ENCODE assay signal across 17 cellular contexts in genomic region chr10:27514243-27514642, GRCh38. TPM values are rescaled to one million over a fixed set of nuclear protein-coding genes. Genes with fewer than 3 reads are reported as not detected.
DNase-seq lines count a peak whose midpoint lies in the region; ATAC-seq and TF ChIP-seq lines count a peak whose summit lies in the region.
"Had no signal": no experiment of that assay in that cellular context is flagged by ENCODE, and none has a peak within 500 bp of the region (broad histone marks: within the 10 kb centered on the region; RNA-seq: fewer than 3 reads in every experiment).

No MANE protein-coding gene starts in this region.

- H3K4me1 Mint-ChIP-seq in CD4-positive, CD25-positive, alpha-beta regulatory T cell: peaks cover 52 to 84% (median 62%) of the 10 kb centered on the region in 4 donors
- peaks cover 11% of the 10 kb centered on the region for H3K4me1 Mint-ChIP-seq in Caco-2 (ENCODE audit: low read depth, unreplicated experiment)
- H3K4me1 Mint-ChIP-seq in activated T-helper 17 cell treated with anti-CD3 and anti-CD28 coated beads, Interleukin-2, amount 50 U/mL, for 72 hours: peaks cover 41% of the 10 kb centered on the region
- H3K4me1 Mint-ChIP-seq in naive thymus-derived CD4-positive, alpha-beta T cell: peaks cover 49 to 95% (median 88%) of the 10 kb centered on the region in 7 donors

- no peak for TF ChIP-seq CTCF in Caco-2 (IDR thresholded peaks at IDR 0.05; ENCODE audit: insufficient read depth in 1 of 2, low read depth in 1 of 2, low read length in 1 of 2, severe bottlenecking in 1 of 2, unreplicated experiment in 1 of 2)

- no peak overlapping the region for H3K27ac ChIP-seq in CD4-positive, CD25-positive, alpha-beta regulatory T cell (ENCODE audit: insufficient read depth, low read length, poor library complexity, severe bottlenecking)
- peak overlapping the region; percentile 17 for H3K27ac ChIP-seq in naive thymus-derived CD4-positive, alpha-beta T cell (ENCODE audit: low read depth, low read length)
- H3K27ac ChIP-seq: ovary, thoracic aorta had no signal

- H3K9me3 Mint-ChIP-seq in CD4-positive, CD25-positive, alpha-beta regulatory T cell: no peaks in the 10 kb centered on the region
- H3K9me3 Mint-ChIP-seq in Caco-2 (ENCODE audit: unreplicated experiment): no peaks in the 10 kb centered on the region
- H3K9me3 Mint-ChIP-seq in activated T-helper 17 cell treated with anti-CD3 and anti-CD28 coated beads, Interleukin-2, amount 50 U/mL, for 72 hours: no peaks in the 10 kb centered on the region
- no peaks in the 10 kb centered on the region for H3K9me3 Mint-ChIP-seq in naive thymus-derived CD4-positive, alpha-beta T cell

- no peaks in the 10 kb centered on the region for H3K27me3 Mint-ChIP-seq in CD4-positive, CD25-positive, alpha-beta regulatory T cell
- no peaks in the 10 kb centered on the region for H3K27me3 Mint-ChIP-seq in Caco-2 (ENCODE audit: insufficient read depth, unreplicated experiment)
- H3K27me3 Mint-ChIP-seq in activated T-helper 17 cell treated with anti-CD3 and anti-CD28 coated beads, Interleukin-2, amount 50 U/mL, for 72 hours: no peaks in the 10 kb centered on the region
- no peaks in the 10 kb centered on the region for H3K27me3 Mint-ChIP-seq in naive thymus-derived CD4-positive, alpha-beta T cell

- intact Hi-C loops in Caco-2 (cut with micrococcal nuclease; ENCODE audit: unreplicated experiment): no loop called here
- intact Hi-C loops in naive thymus-derived CD4-positive, alpha-beta T cell (cut with micrococcal nuclease): loop anchor here in 1 of 2 donors (2.0 kb wide), 1 partner anchor 15 kb away; no protein-coding TSS in a partner anchor

- DNase-seq in CD4-positive, CD25-positive, alpha-beta regulatory T cell: no peak
- no peak for DNase-seq in Caco-2
- DNase-seq in naive thymus-derived CD4-positive, alpha-beta T cell: no peak
- DNase-seq in SKM-1 treated with dmso at 0.1 percent for 144 hours (lab: John Stamatoyannopoulos, UW; ENCODE audit: unreplicated experiment): no peak
- DNase-seq in NCI-H446 (lab: John Stamatoyannopoulos, UW): no peak
- DNase-seq: activated CD8-positive, alpha-beta memory T cell treated with anti-CD3 and anti-CD28 coated beads for 24 hours; effector memory CD4-positive, alpha-beta T cell; hypothalamus; NCI-H2081; NCI-H526; ovary; stimulated activated CD4-positive, alpha-beta T cell treated with anti-CD3 and anti-CD28 coated beads, Interleukin-4, amount 100 ng/mL, for 4 hours had no signal

- H3K4me1 ChIP-seq in CD4-positive, CD25-positive, alpha-beta regulatory T cell (ENCODE audit: control insufficient read depth, insufficient read depth, low read length, poor library complexity, severe bottlenecking): peaks cover 23% of the 10 kb centered on the region
- no peaks in the 10 kb centered on the region for H3K4me1 ChIP-seq in Caco-2
- H3K4me1 ChIP-seq in naive thymus-derived CD4-positive, alpha-beta T cell (ENCODE audit: control insufficient read depth in 2 of 2, insufficient read depth in 2 of 2, low read length in 2 of 2): peaks cover 0 to 10% of the 10 kb centered on the region in 2 donors

- H3K36me3 ChIP-seq in CD4-positive, CD25-positive, alpha-beta regulatory T cell (ENCODE audit: control insufficient read depth, insufficient read depth, low read length): peaks cover 36% of the 10 kb centered on the region
- peaks cover 2% of the 10 kb centered on the region; the same call in 1 of the 2 replicates for H3K36me3 ChIP-seq in Caco-2 (ENCODE audit: control insufficient read depth, insufficient read depth, low read length)
- H3K36me3 ChIP-seq in naive thymus-derived CD4-positive, alpha-beta T cell (ENCODE audit: control insufficient read depth in 2 of 3, insufficient read depth in 3 of 3, low read length in 3 of 3): peaks cover 0 to 4% (median 4%) of the 10 kb centered on the region in 3 experiments
- H3K36me3 ChIP-seq: ovary had no signal

- BruUV-seq in Caco-2 (replicated peaks; lab: Mats Ljungman, UMichigan): TSS peak; percentile 2

- H3K27ac Mint-ChIP-seq in CD4-positive, CD25-positive, alpha-beta regulatory T cell: peak overlapping the region in 1 of 3 donors; percentile 13
- H3K27ac Mint-ChIP-seq in Caco-2 (ENCODE audit: unreplicated experiment): no peak overlapping the region
- H3K27ac Mint-ChIP-seq in activated T-helper 17 cell treated with anti-CD3 and anti-CD28 coated beads, Interleukin-2, amount 50 U/mL, for 72 hours: peak overlapping the region; percentile 16
- peak overlapping the region in 8 of 9 donors; percentile 32 to 93 (median 79) for H3K27ac Mint-ChIP-seq in naive thymus-derived CD4-positive, alpha-beta T cell

- peaks cover 32% of the 10 kb centered on the region for H3K36me3 Mint-ChIP-seq in CD4-positive, CD25-positive, alpha-beta regulatory T cell
- H3K36me3 Mint-ChIP-seq in Caco-2 (ENCODE audit: insufficient read depth, unreplicated experiment): peaks cover 64% of the 10 kb centered on the region
- H3K36me3 Mint-ChIP-seq in activated T-helper 17 cell treated with anti-CD3 and anti-CD28 coated beads, Interleukin-2, amount 50 U/mL, for 72 hours (ENCODE audit: low read depth): peaks cover 85% of the 10 kb centered on the region
- H3K36me3 Mint-ChIP-seq in naive thymus-derived CD4-positive, alpha-beta T cell: peaks cover 5 to 60% (median 51%) of the 10 kb centered on the region in 5 donors

- H3K9me3 ChIP-seq in CD4-positive, CD25-positive, alpha-beta regulatory T cell (ENCODE audit: control insufficient read depth in 2 of 2, low read length in 2 of 2): no peaks in the 10 kb centered on the region
- no peaks in the 10 kb centered on the region for H3K9me3 ChIP-seq in Caco-2
- no peaks in the 10 kb centered on the region for H3K9me3 ChIP-seq in naive thymus-derived CD4-positive, alpha-beta T cell (ENCODE audit: control insufficient read depth in 2 of 3, low read length in 3 of 3)
- H3K9me3 ChIP-seq: ovary, thoracic aorta had no signal

- ATAC-seq in CD4-positive, CD25-positive, alpha-beta regulatory T cell (ENCODE audit: low read depth in 2 of 2): no peak
- no peak for ATAC-seq in activated T-helper 17 cell treated with anti-CD3 and anti-CD28 coated beads, Interleukin-2, amount 50 U/mL, for 72 hours (replicated peaks)
- no peak for ATAC-seq in naive thymus-derived CD4-positive, alpha-beta T cell
- no peak for ATAC-seq in GM21447 (IDR thresholded peaks at IDR 0.05; ENCODE audit: unreplicated experiment)
- ATAC-seq: HCT116, SK-N-SH treated with all-trans-retinoic acid at 6 μM for 48 hours had no signal

- peak overlapping the region in 3 of 4 donors; percentile 7 to 21 (median 13) for H3K4me3 Mint-ChIP-seq in CD4-positive, CD25-positive, alpha-beta regulatory T cell
- no peak overlapping the region for H3K4me3 Mint-ChIP-seq in Caco-2 (ENCODE audit: unreplicated experiment)
- H3K4me3 Mint-ChIP-seq in activated T-helper 17 cell treated with anti-CD3 and anti-CD28 coated beads, Interleukin-2, amount 50 U/mL, for 72 hours: peak overlapping the region; percentile 33
- peak overlapping the region; percentile 15 to 87 (median 44) for H3K4me3 Mint-ChIP-seq in naive thymus-derived CD4-positive, alpha-beta T cell

- CTCF ChIA-PET in Caco-2 (lab: Charles Lee): no interaction called here
- CTCF ChIA-PET in naive thymus-derived CD4-positive, alpha-beta T cell (lab: Charles Lee): no interaction called here

- POLR2A ChIA-PET in Caco-2 (lab: Charles Lee): no interaction called here
- POLR2A ChIA-PET in naive thymus-derived CD4-positive, alpha-beta T cell (lab: Charles Lee): interaction anchor here (2.0 kb wide), 1 partner anchor 10 kb away, joined by 12 read pairs; the partner anchor contains the start of gene RAB18

- H3K27me3 ChIP-seq in CD4-positive, CD25-positive, alpha-beta regulatory T cell (ENCODE audit: control insufficient read depth, insufficient read depth, low read length): no peaks in the 10 kb centered on the region
- H3K27me3 ChIP-seq in Caco-2 (replicated peaks; ENCODE audit: control insufficient read depth, insufficient read depth, low read length): no peaks in the 10 kb centered on the region
- no peaks in the 10 kb centered on the region for H3K27me3 ChIP-seq in naive thymus-derived CD4-positive, alpha-beta T cell (ENCODE audit: control insufficient read depth in 2 of 2, insufficient read depth in 2 of 2, low read length in 2 of 2)
- H3K27me3 ChIP-seq: ovary had no signal

- no peak overlapping the region for H3K4me3 ChIP-seq in CD4-positive, CD25-positive, alpha-beta regulatory T cell (ENCODE audit: low read depth, low read length)
- H3K4me3 ChIP-seq in Caco-2 (ENCODE audit: low read depth, low read length): no peak overlapping the region
- no peak overlapping the region for H3K4me3 ChIP-seq in naive thymus-derived CD4-positive, alpha-beta T cell (ENCODE audit: low read length)
- H3K4me3 ChIP-seq: ovary, thoracic aorta had no signal

RNA-seq across cellular contexts. Expression of gene RAB18, which starts 10.1 kb away (rescaled TPM):
- 94.0 TPM for total RNA-seq in CD4-positive, CD25-positive, alpha-beta regulatory T cell
- 100 to 1,000 TPM in 1 of 4 donors, 10 to 100 TPM in 3; 73.4 to 110 (median 82.4) TPM for polyA plus RNA-seq in CD4-positive, CD25-positive, alpha-beta regulatory T cell
- total RNA-seq in Caco-2 (2022): 154 and 164 TPM in 2 replicates
- 10 to 100 TPM; 56.6 to 78.1 TPM for total RNA-seq in activated T-helper 17 cell treated with anti-CD3 and anti-CD28 coated beads, Interleukin-2, amount 50 U/mL, for 72 hours
- total RNA-seq in naive thymus-derived CD4-positive, alpha-beta T cell: 10 to 100 TPM; 69.1 to 96.1 (median 73.6) TPM
- polyA plus RNA-seq in naive thymus-derived CD4-positive, alpha-beta T cell: 10 to 100 TPM; 54.0 to 78.1 TPM
